ENCODE assay signal across 8 cellular contexts in genomic region chr5:89342106-89342876, GRCh38.
DNase-seq lines count a peak whose midpoint lies in the region; ATAC-seq and TF ChIP-seq lines count a peak whose summit lies in the region.

No MANE protein-coding gene starts in this region.

- no peak overlapping the region for H3K4me3 Mint-ChIP-seq in chondrocyte (ENCODE audit: unreplicated experiment)
- H3K4me3 Mint-ChIP-seq in activated T-cell treated with anti-CD3 and anti-CD28 coated beads, Interleukin-2, amount 50 U/mL, for 72 hours, result no peak overlapping the region
- H3K4me3 Mint-ChIP-seq in activated T-helper 2 cell treated with anti-CD3 and anti-CD28 coated beads, Interferon-gamma antibody, Interleukin-2, Interleukin-4, amounts not matched to agents 10 μg/mL and 5 μg/mL and 100 μg/mL, durations not matched to agents 14 hours and 24 hours and 36 hours (ENCODE audit: low read depth), result no peak overlapping the region

- H3K4me1 Mint-ChIP-seq in chondrocyte (ENCODE audit: low read depth), result peaks cover 23% of the 10 kb centered on the region
- H3K4me1 Mint-ChIP-seq in activated T-cell treated with anti-CD3 and anti-CD28 coated beads, Interleukin-2, amount 50 U/mL, for 72 hours (ENCODE audit: low read depth), result peaks cover 26% of the 10 kb centered on the region
- H3K4me1 Mint-ChIP-seq in activated T-helper 2 cell treated with anti-CD3 and anti-CD28 coated beads, Interferon-gamma antibody, Interleukin-2, Interleukin-4, amounts not matched to agents 10 μg/mL and 5 μg/mL and 100 μg/mL, durations not matched to agents 14 hours and 24 hours and 36 hours (ENCODE audit: low read depth), result peaks cover 4% of the 10 kb centered on the region

- peak; percentile 71 for DNase-seq in AG09319 (ENCODE audit: extremely low read depth, low read depth)
- no peak for DNase-seq in chondrocyte (ENCODE audit: low spot score)
- DNase-seq in stimulated activated CD4-positive, alpha-beta T cell treated with anti-CD3 and anti-CD28 coated beads, Interleukin-12 subunit alpha, Interleukin-12 subunit beta, amount 100 ng/mL, for 4 hours, result no peak
- no peak for DNase-seq in activated T-cell treated with anti-CD3 and anti-CD28 coated beads, Interleukin-2, amount 50 U/mL, for 72 hours
- no peak for DNase-seq in activated T-helper 2 cell treated with anti-CD3 and anti-CD28 coated beads, Interferon-gamma antibody, Interleukin-2, Interleukin-4, amounts not matched to agents 10 μg/mL and 5 μg/mL and 100 μg/mL, durations not matched to agents 14 hours and 24 hours and 36 hours (ENCODE audit: low spot score)

- H3K27me3 Mint-ChIP-seq in chondrocyte (ENCODE audit: low read depth), result no peaks in the 10 kb centered on the region
- H3K27me3 Mint-ChIP-seq in activated T-cell treated with anti-CD3 and anti-CD28 coated beads, Interleukin-2, amount 50 U/mL, for 72 hours (ENCODE audit: low read depth), result peaks cover 17% of the 10 kb centered on the region
- H3K27me3 Mint-ChIP-seq in activated T-helper 2 cell treated with anti-CD3 and anti-CD28 coated beads, Interferon-gamma antibody, Interleukin-2, Interleukin-4, amounts not matched to agents 10 μg/mL and 5 μg/mL and 100 μg/mL, durations not matched to agents 14 hours and 24 hours and 36 hours (ENCODE audit: low read depth), result peaks cover 2% of the 10 kb centered on the region

- H3K36me3 Mint-ChIP-seq in chondrocyte (ENCODE audit: low read depth), result no peaks in the 10 kb centered on the region
- H3K36me3 Mint-ChIP-seq in activated T-cell treated with anti-CD3 and anti-CD28 coated beads, Interleukin-2, amount 50 U/mL, for 72 hours (ENCODE audit: insufficient read depth in 2 of 2), result no peaks in the 10 kb centered on the region
- no peaks in the 10 kb centered on the region for H3K36me3 Mint-ChIP-seq in activated T-helper 2 cell treated with anti-CD3 and anti-CD28 coated beads, Interferon-gamma antibody, Interleukin-2, Interleukin-4, amounts not matched to agents 10 μg/mL and 5 μg/mL and 100 μg/mL, durations not matched to agents 14 hours and 24 hours and 36 hours (ENCODE audit: low read depth)

- no peaks in the 10 kb centered on the region for H3K9me3 Mint-ChIP-seq in chondrocyte (ENCODE audit: low read depth)
- peaks cover 0 to 2% of the 10 kb centered on the region in 2 donors for H3K9me3 Mint-ChIP-seq in activated T-cell treated with anti-CD3 and anti-CD28 coated beads, Interleukin-2, amount 50 U/mL, for 72 hours
- H3K9me3 Mint-ChIP-seq in activated T-helper 2 cell treated with anti-CD3 and anti-CD28 coated beads, Interferon-gamma antibody, Interleukin-2, Interleukin-4, amounts not matched to agents 10 μg/mL and 5 μg/mL and 100 μg/mL, durations not matched to agents 14 hours and 24 hours and 36 hours, result no peaks in the 10 kb centered on the region

- no peak for TF ChIP-seq CTCF in AG09319 (IDR thresholded peaks at IDR 0.05; ENCODE audit: low read depth, low read length)
- no peak for TF ChIP-seq CTCF in chondrocyte (IDR thresholded peaks at IDR 0.05)

- peak overlapping the region; percentile 14 for H3K27ac Mint-ChIP-seq in chondrocyte (ENCODE audit: unreplicated experiment)
- H3K27ac Mint-ChIP-seq in activated T-cell treated with anti-CD3 and anti-CD28 coated beads, Interleukin-2, amount 50 U/mL, for 72 hours, result no peak overlapping the region
- no peak overlapping the region for H3K27ac Mint-ChIP-seq in activated T-helper 2 cell treated with anti-CD3 and anti-CD28 coated beads, Interferon-gamma antibody, Interleukin-2, Interleukin-4, amounts not matched to agents 10 μg/mL and 5 μg/mL and 100 μg/mL, durations not matched to agents 14 hours and 24 hours and 36 hours

- intact Hi-C loops in activated T-helper 2 cell treated with anti-CD3 and anti-CD28 coated beads, Interferon-gamma antibody, Interleukin-2, Interleukin-4, amounts not matched to agents 10 μg/mL and 5 μg/mL and 100 μg/mL, durations not matched to agents 14 hours and 24 hours and 36 hours (cut with micrococcal nuclease), result loop anchor here (2.0 kb wide), 1 partner anchor 27 kb away; no protein-coding TSS in a partner anchor

- ATAC-seq in GM19455 (IDR thresholded peaks at IDR 0.05; ENCODE audit: unreplicated experiment) (peak; percentile 43), HG03378 (IDR thresholded peaks at IDR 0.05; ENCODE audit: unreplicated experiment) (peak; percentile 29), HG03139 (IDR thresholded peaks at IDR 0.05; ENCODE audit: unreplicated experiment) (no peak)
- ATAC-seq in activated T-cell treated with anti-CD3 and anti-CD28 coated beads, Interleukin-2, amount 50 U/mL, for 72 hours (replicated peaks in 1 of 2), result no peak

Comparison
In these comparisons a context has a peak if more than half of its experiments do, and no peak if none do; other contexts are left out.
1. ATAC-seq: peak in GM19455 (single experiment) and HG03378 (single experiment); none in HG03139 (single experiment) and activated T-cell treated with anti-CD3 and anti-CD28 coated beads, Interleukin-2, amount 50 U/mL, for 72 hours (0 of 2).